Comparison of ENCODE assay signal across 8 cellular contexts in the genomic region with DNA sequence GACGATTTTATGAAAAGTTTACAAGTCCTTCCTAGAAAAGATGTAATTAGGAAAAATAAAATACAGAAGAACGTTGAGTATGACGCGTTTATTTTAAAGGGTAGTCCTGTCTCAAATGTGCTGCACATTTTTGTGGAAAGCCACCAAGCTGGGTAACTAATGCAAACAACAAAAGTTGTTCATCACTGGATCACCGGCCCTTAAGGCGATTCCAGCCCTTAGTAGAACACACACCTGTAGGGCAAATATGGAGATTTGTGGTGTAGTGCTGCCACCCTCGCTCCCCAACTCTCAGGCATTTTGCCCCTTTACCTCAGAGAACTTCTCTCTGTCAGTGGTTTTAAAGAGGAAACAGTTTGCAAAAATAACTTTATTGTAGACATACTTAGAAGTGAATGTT. TPM values are rescaled to one million over a fixed set of nuclear protein-coding genes. Genes with fewer than 3 reads are reported as not detected.
A peak's percentile ranks its signal among the peaks of the same experiment; 100 is the strongest.
DNase-seq lines count a peak whose midpoint lies in the region; ATAC-seq, FAIRE-seq and TF ChIP-seq lines count a peak whose summit lies in the region.

No MANE protein-coding gene starts in this region.

- DNase-seq in GM12878 (ENCODE audit: low read depth, low spot score) (no peak), GM10248 (ENCODE audit: extremely low spot score) (no peak), posterior cingulate gyrus (no peak)

- H3K4me3 ChIP-seq in ACC112 (ENCODE audit: low read depth, low read length): peak overlapping the region; percentile 93
- peak overlapping the region; percentile 61; the same call in 1 of the 2 replicates for H3K4me3 ChIP-seq in HEK293 (ENCODE audit: low read depth, low read length)
- peak overlapping the region; percentile 65; the same call in 1 of the 2 replicates for H3K4me3 ChIP-seq in GM12878
- H3K4me3 ChIP-seq in mucosa of rectum (ENCODE audit: low read length in 2 of 2): peak overlapping the region; percentile 57 to 61

- POLR2A ChIA-PET in HEK293 (lab: Yijun Ruan, JAX) (interaction anchor here (0.7 kb wide), 1 partner anchor 109 kb away, joined by 3 read pairs; no protein-coding TSS in a partner anchor), GM12878 (lab: Charles Lee) (no interaction called here), GM10248 (lab: Yijun Ruan, JAX) (no interaction called here)

- H3K9me3 ChIP-seq in HEK293 (ENCODE audit: control insufficient read depth, insufficient read depth, low read depth, low read length) (no peaks in the 10 kb centered on the region), GM12878 (replicated peaks; ENCODE audit: control insufficient read depth, insufficient read depth, low read length) (no peaks in the 10 kb centered on the region), mucosa of rectum (ENCODE audit: control insufficient read depth in 2 of 2, low read length in 2 of 2) (no peaks in the 10 kb centered on the region)

- TF ChIP-seq CTCF in HEK293 (tag by site-specific recombination; IDR thresholded peaks at IDR 0.05) (no peak), GM12878 (IDR thresholded peaks at IDR 0.05 in 2 of 3, conservative IDR thresholded peaks at IDR 0.05 in 1 of 3; ENCODE audit: control insufficient read depth in 2 of 3, extremely low read depth in 1 of 3, insufficient read depth in 1 of 3, low read depth in 3 of 3, low read length in 3 of 3) (no peak), GM10248 (IDR thresholded peaks at IDR 0.05; ENCODE audit: control extremely low read depth, extremely low read depth, low read depth, missing control alignments) (no peak)

- H3K36me3 ChIP-seq in ACC112 (ENCODE audit: insufficient read depth, low read length) (no peaks in the 10 kb centered on the region), HEK293 (ENCODE audit: control insufficient read depth in 2 of 2, insufficient read depth in 1 of 2, low read length in 2 of 2) (no peaks in the 10 kb centered on the region), GM12878 (ENCODE audit: control insufficient read depth in 2 of 2, insufficient read depth in 2 of 2, low read length in 1 of 2) (no peaks in the 10 kb centered on the region), mucosa of rectum (ENCODE audit: control insufficient read depth in 2 of 2, insufficient read depth in 2 of 2, low read length in 2 of 2) (no peaks in the 10 kb centered on the region)

- TF ChIP-seq POLR2A in GM12878 (IDR thresholded peaks at IDR 0.05; ENCODE audit: low read depth, low read length): no peak
- TF ChIP-seq POLR2A in GM18505 (IDR thresholded peaks at IDR 0.05; ENCODE audit: borderline replicate concordance, extremely low read depth, insufficient read depth, insufficient read length): no peak

- TSS peak; percentile 58 for BruUV-seq in GM12878 (replicated peaks; lab: Mats Ljungman, UMichigan)

- H4K20me1 ChIP-seq in GM12878 (ENCODE audit: control insufficient read depth, insufficient read depth): no peaks in the 10 kb centered on the region

- CTCF ChIA-PET in HEK293 (lab: Yijun Ruan, JAX) (no interaction called here), GM12878 (lab: Yijun Ruan, JAX) (no interaction called here), GM10248 (lab: Yijun Ruan, JAX) (no interaction called here)

- H3K4me1 ChIP-seq in ACC112 (ENCODE audit: control insufficient read depth, insufficient read depth, low read length, unreplicated experiment): peaks cover 20% of the 10 kb centered on the region
- no peaks in the 10 kb centered on the region for H3K4me1 ChIP-seq in HEK293 (ENCODE audit: control insufficient read depth, insufficient read depth, low read length)
- H3K4me1 ChIP-seq in GM12878 (ENCODE audit: control insufficient read depth, insufficient read depth, low read length): peaks cover 14% of the 10 kb centered on the region
- H3K4me1 ChIP-seq in mucosa of rectum (ENCODE audit: control insufficient read depth in 2 of 2, insufficient read depth in 2 of 2, low read length in 2 of 2): peaks cover 11 to 13% of the 10 kb centered on the region in 2 donors

- H3K79me2 ChIP-seq in ACC112 (ENCODE audit: control insufficient read depth, insufficient read depth, low read length, unreplicated experiment): peaks cover 22% of the 10 kb centered on the region
- H3K79me2 ChIP-seq in GM12878 (ENCODE audit: control insufficient read depth, insufficient read depth, low read length): no peaks in the 10 kb centered on the region; the same call in 1 of the 2 replicates

- RAD21 ChIA-PET in GM12878 (lab: Charles Lee; ENCODE audit: unreplicated experiment): no interaction called here

- TF ChIP-seq EP300 in GM12878 (IDR thresholded peaks at IDR 0.05; ENCODE audit: borderline replicate concordance in 1 of 2, control insufficient read depth in 1 of 2, low read depth in 2 of 2, low read length in 2 of 2): no peak

- FAIRE-seq in GM12878 (lab: Jason Lieb, UNC): no peak

- H3K27ac ChIP-seq in ACC112 (ENCODE audit: low read depth, low read length) (no peak overlapping the region), HEK293 (ENCODE audit: extremely low read depth, low read depth, low read length) (no peak overlapping the region), GM12878 (ENCODE audit: control insufficient read depth, insufficient read depth) (no peak overlapping the region), mucosa of rectum (ENCODE audit: low read depth in 2 of 2, low read length in 2 of 2) (no peak overlapping the region)

- 43% methylated on average over 7 of the region's 7 CpGs for WGBS in GM12878 (ENCODE audit: insufficient coverage, insufficient replicate concordance, low lambda C conversion rate, missing lambda C conversion rate)

- ATAC-seq in GM12878: no peak
- ATAC-seq in GM18858 (IDR thresholded peaks at IDR 0.05; ENCODE audit: unreplicated experiment): no peak
- no peak for ATAC-seq in GM18505 (IDR thresholded peaks at IDR 0.05; ENCODE audit: unreplicated experiment)

- H3K27me3 ChIP-seq in ACC112 (ENCODE audit: insufficient read depth, low read length) (no peaks in the 10 kb centered on the region), GM12878 (replicated peaks in 1 of 2; ENCODE audit: control insufficient read depth in 2 of 2, insufficient read depth in 2 of 2, low read length in 1 of 2) (no peaks in the 10 kb centered on the region), mucosa of rectum (ENCODE audit: control insufficient read depth in 2 of 2, insufficient read depth in 2 of 2, low read length in 2 of 2) (peaks cover 5 to 10% of the 10 kb centered on the region in 2 donors)

- SMC1A ChIA-PET in GM12878 (lab: Charles Lee; ENCODE audit: uncharacterized antibody, unreplicated experiment): no interaction called here

- in situ Hi-C loops in GM12878 (cut with MboI): no loop called here

- peak overlapping the region; percentile 49 for H3K4me2 ChIP-seq in GM12878 (ENCODE audit: control insufficient read depth, insufficient read depth)

- intact Hi-C loops in GM12878 (cut with micrococcal nuclease; ENCODE audit: unreplicated experiment): loop anchor here (10.0 kb wide), 1 partner anchor 178 kb away; no protein-coding TSS in a partner anchor
- intact Hi-C loops in posterior cingulate gyrus (cut with DNase I): no loop called here

- no peak overlapping the region for H2AFZ ChIP-seq in ACC112 (ENCODE audit: low read length, unreplicated experiment)
- H2AFZ ChIP-seq in GM12878 (ENCODE audit: control insufficient read depth, low read depth, low read length): no peak overlapping the region

- TF ChIP-seq RAD21 in GM12878 (IDR thresholded peaks at IDR 0.05; ENCODE audit: insufficient read depth, low read depth, low read length): no peak

- no peak overlapping the region for H3K9ac ChIP-seq in GM12878 (ENCODE audit: control insufficient read depth, insufficient read depth, low read length)
- H3K9ac ChIP-seq in mucosa of rectum (ENCODE audit: low read depth in 1 of 2, low read length in 2 of 2): peak overlapping the region; percentile 24 to 54

TF ChIP-seq in GM12878, 131 proteins besides CTCF, POLR2A, EP300 and RAD21 (continues in another document):
- no peak for TF ChIP-seq MXI1 (IDR thresholded peaks at IDR 0.05; ENCODE audit: low read depth, low read length)
- TF ChIP-seq MTA2 (IDR thresholded peaks at IDR 0.05; ENCODE audit: low read depth): no peak
- no peak for TF ChIP-seq ATF7 (IDR thresholded peaks at IDR 0.05; ENCODE audit: low read depth)
- no peak for TF ChIP-seq KAT2A (conservative IDR thresholded peaks at IDR 0.05; ENCODE audit: control insufficient read depth, low read depth, low read length)
- TF ChIP-seq ZNF24 (IDR thresholded peaks at IDR 0.05): no peak
- TF ChIP-seq NR2F1 (conservative IDR thresholded peaks at IDR 0.05): no peak
- TF ChIP-seq BACH1 (IDR thresholded peaks at IDR 0.05; ENCODE audit: borderline replicate concordance): no peak
- TF ChIP-seq, protein P1, sequence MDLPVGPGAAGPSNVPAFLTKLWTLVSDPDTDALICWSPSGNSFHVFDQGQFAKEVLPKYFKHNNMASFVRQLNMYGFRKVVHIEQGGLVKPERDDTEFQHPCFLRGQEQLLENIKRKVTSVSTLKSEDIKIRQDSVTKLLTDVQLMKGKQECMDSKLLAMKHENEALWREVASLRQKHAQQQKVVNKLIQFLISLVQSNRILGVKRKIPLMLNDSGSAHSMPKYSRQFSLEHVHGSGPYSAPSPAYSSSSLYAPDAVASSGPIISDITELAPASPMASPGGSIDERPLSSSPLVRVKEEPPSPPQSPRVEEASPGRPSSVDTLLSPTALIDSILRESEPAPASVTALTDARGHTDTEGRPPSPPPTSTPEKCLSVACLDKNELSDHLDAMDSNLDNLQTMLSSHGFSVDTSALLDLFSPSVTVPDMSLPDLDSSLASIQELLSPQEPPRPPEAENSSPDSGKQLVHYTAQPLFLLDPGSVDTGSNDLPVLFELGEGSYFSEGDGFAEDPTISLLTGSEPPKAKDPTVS (IDR thresholded peaks at IDR 0.05; ENCODE audit: low read depth, low read length): no peak
- no peak for TF ChIP-seq HDAC6 (IDR thresholded peaks at IDR 0.05; ENCODE audit: unreplicated experiment)

RNA-seq across cellular contexts. Expression of a gene that starts 1.9 kb away (rescaled TPM):
- total RNA-seq in GM12878 (2013; cell fraction: nucleolus; rRNA removed): 37.3 and 44.8 TPM in 2 replicates
- 12.3 TPM in 2 replicates for total RNA-seq in GM12878 (2014; rRNA removed)
- total RNA-seq in GM12878 (2014; rRNA removed; fragmentation: Illumina TruSeq; extraction: Trizol): 8.5 and 8.9 TPM in 2 replicates
- total RNA-seq in GM12878 (2021): 26.3 and 29.5 TPM in 2 replicates
- 4.4 TPM for polyA plus RNA-seq in GM12878 (2011; ENCODE audit: low read depth)
- 14.2 and 14.6 TPM in 2 replicates for polyA plus RNA-seq in GM12878 (2011; rRNA removed)
- 17.8 and 19.9 TPM in 2 replicates for polyA plus RNA-seq in GM12878 (2011; cell fraction: cytosol; rRNA removed)
- 13.5 and 16.8 TPM in 2 replicates for polyA plus RNA-seq in GM12878 (2011; cell fraction: nucleus; rRNA removed)
- 5.9 and 6.8 TPM in 2 replicates for polyA plus RNA-seq in GM12878 (2012)
- 15.8 and 17.4 TPM in 2 replicates for polyA plus RNA-seq in GM12878 (2014; fragmentation: Illumina TruSeq; extraction: Trizol)
- 1 to 10 TPM; 4.4 to 4.9 TPM for polyA plus RNA-seq in GM12878 (2014; fragmentation: Nextera tagmentation; extraction: Ambion mirVana)
- polyA plus RNA-seq in GM12878 (2014; rRNA removed): 10.9 and 14.0 TPM in 2 replicates
- 1 to 10 TPM; 5.6 to 7.1 TPM for polyA plus RNA-seq in GM12878 (2016; fragmentation: Nextera tagmentation; extraction: Ambion mirVana)
- polyA minus RNA-seq in GM12878 (2011; rRNA and poly(A)+ RNA removed): 28.8 and 37.0 TPM in 2 replicates
- 13.0 and 13.1 TPM in 2 replicates for polyA minus RNA-seq in GM12878 (2011; cell fraction: cytosol; rRNA and poly(A)+ RNA removed)
- 14.0 and 29.0 TPM in 2 replicates for polyA minus RNA-seq in GM12878 (2011; cell fraction: nucleus; rRNA and poly(A)+ RNA removed)
